Comparison of ENCODE assay signal across 3 cellular contexts in the genomic region with DNA sequence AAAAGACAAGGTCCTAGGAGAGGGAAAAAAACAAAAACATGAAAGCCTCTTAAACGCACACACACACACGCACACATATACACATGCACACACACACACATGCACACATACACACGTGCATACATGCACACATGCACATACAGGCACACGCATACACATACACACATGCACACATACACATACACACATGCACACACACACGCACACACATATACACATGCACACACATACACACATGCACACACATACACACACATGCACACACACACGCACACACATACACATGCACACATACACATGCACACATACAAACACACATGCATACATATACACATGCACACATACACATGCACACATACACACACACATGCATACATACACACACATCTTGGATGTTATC.
TF ChIP-seq lines count a peak whose summit lies in the region.

No MANE protein-coding gene starts in this region.

TF ChIP-seq in GM12891, 5 proteins besides CTCF, POLR2A, EP300 and RAD21 (continued from another document):
- TF ChIP-seq POLR2AphosphoS5 (IDR thresholded peaks at IDR 0.05; ENCODE audit: low read depth, low read length) = no peak

TF ChIP-seq in HEK293, 187 proteins besides CTCF, POLR2A, EP300 and RAD21 (continued from another document and continues in another):
- TF ChIP-seq, protein P1, sequence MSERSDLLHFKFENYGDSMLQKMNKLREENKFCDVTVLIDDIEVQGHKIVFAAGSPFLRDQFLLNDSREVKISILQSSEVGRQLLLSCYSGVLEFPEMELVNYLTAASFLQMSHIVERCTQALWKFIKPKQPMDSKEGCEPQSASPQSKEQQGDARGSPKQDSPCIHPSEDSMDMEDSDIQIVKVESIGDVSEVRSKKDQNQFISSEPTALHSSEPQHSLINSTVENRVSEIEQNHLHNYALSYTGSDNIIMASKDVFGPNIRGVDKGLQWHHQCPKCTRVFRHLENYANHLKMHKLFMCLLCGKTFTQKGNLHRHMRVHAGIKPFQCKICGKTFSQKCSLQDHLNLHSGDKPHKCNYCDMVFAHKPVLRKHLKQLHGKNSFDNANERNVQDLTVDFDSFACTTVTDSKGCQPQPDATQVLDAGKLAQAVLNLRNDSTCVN (tag by site-specific recombination; optimal IDR thresholded peaks at IDR 0.05) = peak; percentile 13
- TF ChIP-seq ZNF596 (tag by site-specific recombination; IDR thresholded peaks at IDR 0.05) = no peak
- no peak for TF ChIP-seq ZNF394 (tag by site-specific recombination; IDR thresholded peaks at IDR 0.05; ENCODE audit: borderline replicate concordance)
- TF ChIP-seq ZSCAN18 (tag by site-specific recombination; IDR thresholded peaks at IDR 0.05) = no peak
- 0 out of 2 replicates have a peak, but pooled peaks have one; percentile 27 for TF ChIP-seq ZNF248 (tag by site-specific recombination; IDR thresholded peaks at IDR 0.05)
- no peak for TF ChIP-seq ZNF664 (tag by site-specific recombination; IDR thresholded peaks at IDR 0.05)
- TF ChIP-seq, protein P2, sequence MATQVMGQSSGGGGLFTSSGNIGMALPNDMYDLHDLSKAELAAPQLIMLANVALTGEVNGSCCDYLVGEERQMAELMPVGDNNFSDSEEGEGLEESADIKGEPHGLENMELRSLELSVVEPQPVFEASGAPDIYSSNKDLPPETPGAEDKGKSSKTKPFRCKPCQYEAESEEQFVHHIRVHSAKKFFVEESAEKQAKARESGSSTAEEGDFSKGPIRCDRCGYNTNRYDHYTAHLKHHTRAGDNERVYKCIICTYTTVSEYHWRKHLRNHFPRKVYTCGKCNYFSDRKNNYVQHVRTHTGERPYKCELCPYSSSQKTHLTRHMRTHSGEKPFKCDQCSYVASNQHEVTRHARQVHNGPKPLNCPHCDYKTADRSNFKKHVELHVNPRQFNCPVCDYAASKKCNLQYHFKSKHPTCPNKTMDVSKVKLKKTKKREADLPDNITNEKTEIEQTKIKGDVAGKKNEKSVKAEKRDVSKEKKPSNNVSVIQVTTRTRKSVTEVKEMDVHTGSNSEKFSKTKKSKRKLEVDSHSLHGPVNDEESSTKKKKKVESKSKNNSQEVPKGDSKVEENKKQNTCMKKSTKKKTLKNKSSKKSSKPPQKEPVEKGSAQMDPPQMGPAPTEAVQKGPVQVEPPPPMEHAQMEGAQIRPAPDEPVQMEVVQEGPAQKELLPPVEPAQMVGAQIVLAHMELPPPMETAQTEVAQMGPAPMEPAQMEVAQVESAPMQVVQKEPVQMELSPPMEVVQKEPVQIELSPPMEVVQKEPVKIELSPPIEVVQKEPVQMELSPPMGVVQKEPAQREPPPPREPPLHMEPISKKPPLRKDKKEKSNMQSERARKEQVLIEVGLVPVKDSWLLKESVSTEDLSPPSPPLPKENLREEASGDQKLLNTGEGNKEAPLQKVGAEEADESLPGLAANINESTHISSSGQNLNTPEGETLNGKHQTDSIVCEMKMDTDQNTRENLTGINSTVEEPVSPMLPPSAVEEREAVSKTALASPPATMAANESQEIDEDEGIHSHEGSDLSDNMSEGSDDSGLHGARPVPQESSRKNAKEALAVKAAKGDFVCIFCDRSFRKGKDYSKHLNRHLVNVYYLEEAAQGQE (tag by site-specific recombination; IDR thresholded peaks at IDR 0.05) = no peak
- no peak for TF ChIP-seq ZNF513 (tag by site-specific recombination; IDR thresholded peaks at IDR 0.05)
- TF ChIP-seq, protein P3, sequence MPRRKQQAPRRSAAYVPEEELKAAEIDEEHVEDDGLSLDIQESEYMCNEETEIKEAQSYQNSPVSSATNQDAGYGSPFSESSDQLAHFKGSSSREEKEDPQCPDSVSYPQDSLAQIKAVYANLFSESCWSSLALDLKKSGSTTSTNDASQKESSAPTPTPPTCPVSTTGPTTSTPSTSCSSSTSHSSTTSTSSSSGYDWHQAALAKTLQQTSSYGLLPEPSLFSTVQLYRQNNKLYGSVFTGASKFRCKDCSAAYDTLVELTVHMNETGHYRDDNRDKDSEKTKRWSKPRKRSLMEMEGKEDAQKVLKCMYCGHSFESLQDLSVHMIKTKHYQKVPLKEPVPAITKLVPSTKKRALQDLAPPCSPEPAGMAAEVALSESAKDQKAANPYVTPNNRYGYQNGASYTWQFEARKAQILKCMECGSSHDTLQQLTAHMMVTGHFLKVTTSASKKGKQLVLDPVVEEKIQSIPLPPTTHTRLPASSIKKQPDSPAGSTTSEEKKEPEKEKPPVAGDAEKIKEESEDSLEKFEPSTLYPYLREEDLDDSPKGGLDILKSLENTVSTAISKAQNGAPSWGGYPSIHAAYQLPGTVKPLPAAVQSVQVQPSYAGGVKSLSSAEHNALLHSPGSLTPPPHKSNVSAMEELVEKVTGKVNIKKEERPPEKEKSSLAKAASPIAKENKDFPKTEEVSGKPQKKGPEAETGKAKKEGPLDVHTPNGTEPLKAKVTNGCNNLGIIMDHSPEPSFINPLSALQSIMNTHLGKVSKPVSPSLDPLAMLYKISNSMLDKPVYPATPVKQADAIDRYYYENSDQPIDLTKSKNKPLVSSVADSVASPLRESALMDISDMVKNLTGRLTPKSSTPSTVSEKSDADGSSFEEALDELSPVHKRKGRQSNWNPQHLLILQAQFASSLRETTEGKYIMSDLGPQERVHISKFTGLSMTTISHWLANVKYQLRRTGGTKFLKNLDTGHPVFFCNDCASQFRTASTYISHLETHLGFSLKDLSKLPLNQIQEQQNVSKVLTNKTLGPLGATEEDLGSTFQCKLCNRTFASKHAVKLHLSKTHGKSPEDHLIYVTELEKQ (tag by site-specific recombination; IDR thresholded peaks at IDR 0.05; ENCODE audit: borderline replicate concordance) = no peak
- TF ChIP-seq ZNF654 (tag by site-specific recombination; IDR thresholded peaks at IDR 0.05; ENCODE audit: low read depth) = no peak
- no peak for TF ChIP-seq ZBTB7A (tag by site-specific recombination; IDR thresholded peaks at IDR 0.05; ENCODE audit: low read depth)
- no peak for TF ChIP-seq HOXC10 (CRISPR knock-in tag; IDR thresholded peaks at IDR 0.05)
- no peak for TF ChIP-seq ZNF37A (tag by site-specific recombination; IDR thresholded peaks at IDR 0.05)

TF ChIP-seq in K562, 482 proteins besides CTCF, POLR2A, EP300 and RAD21 (continues in another document):
- peak; percentile 82 for TF ChIP-seq ZBTB2 (IDR thresholded peaks at IDR 0.05)
- TF ChIP-seq, protein P4, sequence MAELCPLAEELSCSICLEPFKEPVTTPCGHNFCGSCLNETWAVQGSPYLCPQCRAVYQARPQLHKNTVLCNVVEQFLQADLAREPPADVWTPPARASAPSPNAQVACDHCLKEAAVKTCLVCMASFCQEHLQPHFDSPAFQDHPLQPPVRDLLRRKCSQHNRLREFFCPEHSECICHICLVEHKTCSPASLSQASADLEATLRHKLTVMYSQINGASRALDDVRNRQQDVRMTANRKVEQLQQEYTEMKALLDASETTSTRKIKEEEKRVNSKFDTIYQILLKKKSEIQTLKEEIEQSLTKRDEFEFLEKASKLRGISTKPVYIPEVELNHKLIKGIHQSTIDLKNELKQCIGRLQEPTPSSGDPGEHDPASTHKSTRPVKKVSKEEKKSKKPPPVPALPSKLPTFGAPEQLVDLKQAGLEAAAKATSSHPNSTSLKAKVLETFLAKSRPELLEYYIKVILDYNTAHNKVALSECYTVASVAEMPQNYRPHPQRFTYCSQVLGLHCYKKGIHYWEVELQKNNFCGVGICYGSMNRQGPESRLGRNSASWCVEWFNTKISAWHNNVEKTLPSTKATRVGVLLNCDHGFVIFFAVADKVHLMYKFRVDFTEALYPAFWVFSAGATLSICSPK (IDR thresholded peaks at IDR 0.05; ENCODE audit: borderline replicate concordance) = 0 out of 2 replicates have a peak, but pooled peaks have one; percentile 38
- TF ChIP-seq NEUROD1 (IDR thresholded peaks at IDR 0.05; ENCODE audit: borderline replicate concordance, low read depth, low read length, partially characterized antibody) = no peak
- TF ChIP-seq HBP1 (CRISPR knock-in tag; IDR thresholded peaks at IDR 0.05) = 0 out of 2 replicates have a peak, but pooled peaks have one; percentile 46
- TF ChIP-seq, protein P1 (CRISPR knock-in tag; IDR thresholded peaks at IDR 0.05) = peak; percentile 67; the same call in 1 of the 2 replicates
- no peak for TF ChIP-seq BRF1 (IDR thresholded peaks at IDR 0.05; ENCODE audit: borderline replicate concordance, extremely low read depth, insufficient read length)
- peak; percentile 98 for TF ChIP-seq NFRKB (IDR thresholded peaks at IDR 0.05; ENCODE audit: low read depth)
- TF ChIP-seq HLTF (IDR thresholded peaks at IDR 0.05) = peak; percentile 81; the same call in 1 of the 2 replicates
- peak; percentile 53 for TF ChIP-seq ARID1B (IDR thresholded peaks at IDR 0.05)
- TF ChIP-seq ARHGAP35 (IDR thresholded peaks at IDR 0.05; ENCODE audit: partially characterized antibody) = peak; percentile 87
- TF ChIP-seq NCOR1 (IDR thresholded peaks at IDR 0.05) = peak; percentile 58; the same call in 1 of the 2 replicates
- TF ChIP-seq ZNF316 (IDR thresholded peaks at IDR 0.05) = peak; percentile 12; the same call in 1 of the 2 replicates
- no peak for TF ChIP-seq GABPB2 (CRISPR knock-in tag; conservative IDR thresholded peaks at IDR 0.05)
- peak; percentile 98 for TF ChIP-seq ARID2 (IDR thresholded peaks at IDR 0.05)
- TF ChIP-seq TRIM24 (IDR thresholded peaks at IDR 0.05) = peak; percentile 58 to 72; a peak in 3 of 4 replicates
- TF ChIP-seq MLLT1 (IDR thresholded peaks at IDR 0.05) = peak; percentile 64 to 76; a peak in 3 of 4 replicates
- TF ChIP-seq ZFX (CRISPR knock-in tag; IDR thresholded peaks at IDR 0.05) = no peak
- TF ChIP-seq NBN (IDR thresholded peaks at IDR 0.05; ENCODE audit: low read depth) = 0 out of 2 replicates have a peak, but pooled peaks have one; percentile 20
- TF ChIP-seq HMGN3 (IDR thresholded peaks at IDR 0.05; ENCODE audit: borderline replicate concordance, extremely low read depth, insufficient read length, low read depth, low read length) = no peak
- TF ChIP-seq ELF4 (CRISPR knock-in tag; IDR thresholded peaks at IDR 0.05) = peak; percentile 76; the same call in 1 of the 2 replicates
- peak in 1 of 2 experiments; percentile 99; a peak in 2 of 4 replicates for TF ChIP-seq KDM1A (IDR thresholded peaks at IDR 0.05)
- no peak for TF ChIP-seq RBM39 (optimal IDR thresholded peaks at IDR 0.05; ENCODE audit: low read depth, low read length)
- TF ChIP-seq PHF20 (IDR thresholded peaks at IDR 0.05; ENCODE audit: partially characterized antibody) = peak; percentile 98
- TF ChIP-seq HDGF (IDR thresholded peaks at IDR 0.05) = peak; percentile 99
- 0 out of 2 replicates have a peak, but pooled peaks have one; percentile 48 for TF ChIP-seq HDAC2 (IDR thresholded peaks at IDR 0.05)
- peak; percentile 59; the same call in 1 of the 2 replicates for TF ChIP-seq EHMT2 (IDR thresholded peaks at IDR 0.05)
- TF ChIP-seq GATA2 (CRISPR knock-in tag; IDR thresholded peaks at IDR 0.05) = no peak
- TF ChIP-seq, protein P5, sequence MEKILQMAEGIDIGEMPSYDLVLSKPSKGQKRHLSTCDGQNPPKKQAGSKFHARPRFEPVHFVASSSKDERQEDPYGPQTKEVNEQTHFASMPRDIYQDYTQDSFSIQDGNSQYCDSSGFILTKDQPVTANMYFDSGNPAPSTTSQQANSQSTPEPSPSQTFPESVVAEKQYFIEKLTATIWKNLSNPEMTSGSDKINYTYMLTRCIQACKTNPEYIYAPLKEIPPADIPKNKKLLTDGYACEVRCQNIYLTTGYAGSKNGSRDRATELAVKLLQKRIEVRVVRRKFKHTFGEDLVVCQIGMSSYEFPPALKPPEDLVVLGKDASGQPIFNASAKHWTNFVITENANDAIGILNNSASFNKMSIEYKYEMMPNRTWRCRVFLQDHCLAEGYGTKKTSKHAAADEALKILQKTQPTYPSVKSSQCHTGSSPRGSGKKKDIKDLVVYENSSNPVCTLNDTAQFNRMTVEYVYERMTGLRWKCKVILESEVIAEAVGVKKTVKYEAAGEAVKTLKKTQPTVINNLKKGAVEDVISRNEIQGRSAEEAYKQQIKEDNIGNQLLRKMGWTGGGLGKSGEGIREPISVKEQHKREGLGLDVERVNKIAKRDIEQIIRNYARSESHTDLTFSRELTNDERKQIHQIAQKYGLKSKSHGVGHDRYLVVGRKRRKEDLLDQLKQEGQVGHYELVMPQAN (IDR thresholded peaks at IDR 0.05; ENCODE audit: borderline replicate concordance) = peak; percentile 67
- TF ChIP-seq TEAD4 (IDR thresholded peaks at IDR 0.05; ENCODE audit: low read length) = no peak
- no peak for TF ChIP-seq TEAD4 (CRISPR knock-in tag; IDR thresholded peaks at IDR 0.05; ENCODE audit: borderline replicate concordance)
- TF ChIP-seq PHB2 (IDR thresholded peaks at IDR 0.05; ENCODE audit: low read depth) = peak; percentile 25; the same call in 1 of the 2 replicates
